10 cellular contexts compared by ENCODE assay signal in genomic region chr9:112752334-112753110, GRCh38. TPM values are rescaled to one million over a fixed set of nuclear protein-coding genes. Genes with fewer than 3 reads are reported as not detected.
DNase-seq lines count a peak whose midpoint lies in the region; ATAC-seq and TF ChIP-seq lines count a peak whose summit lies in the region.
"Had no signal": no experiment of that assay in that cellular context is flagged by ENCODE, and none has a peak within 500 bp of the region (broad histone marks: within the 10 kb centered on the region; RNA-seq: fewer than 3 reads in every experiment).

No MANE protein-coding gene starts in this region.

- peaks cover 11% of the 10 kb centered on the region; the same call in 1 of the 2 replicates for H3F3A ChIP-seq in MM.1S (ENCODE audit: insufficient read depth, low read length)

- peak overlapping the region; percentile 99; the same call in 1 of the 2 replicates for H3K4me2 ChIP-seq in MM.1S (ENCODE audit: low read depth, low read length)

- H3K27me3 ChIP-seq in CD8-positive, alpha-beta memory T cell (ENCODE audit: insufficient read depth, low read length, poor library complexity, severe bottlenecking) = no peaks in the 10 kb centered on the region
- H3K27me3 ChIP-seq in MM.1S (replicated peaks; ENCODE audit: insufficient read depth, low read length) (no peaks in the 10 kb centered on the region), neuron (ENCODE audit: insufficient read depth, low read length) (no peaks in the 10 kb centered on the region)

- H3K4me1 ChIP-seq in CD8-positive, alpha-beta memory T cell (ENCODE audit: insufficient read depth, low read length) = peaks cover 57% of the 10 kb centered on the region
- H3K4me1 ChIP-seq in MM.1S (ENCODE audit: low read length) (peaks cover 13% of the 10 kb centered on the region), neuron (ENCODE audit: insufficient read depth, low read length) (peaks cover 17% of the 10 kb centered on the region)

- peak overlapping the region in 6 of 8 donors; percentile 11 to 89 (median 53) for H3K27ac Mint-ChIP-seq in CD8-positive, alpha-beta memory T cell
- peak overlapping the region; percentile 98 for H3K27ac Mint-ChIP-seq in dendritic cell treated with granulocyte-macrophage colony-stimulating factor and Interleukin-4, amounts not matched to agents 40 ng/mL and 50 ng/mL, for 4 days

- no peaks in the 10 kb centered on the region for H3K9me3 Mint-ChIP-seq in CD8-positive, alpha-beta memory T cell
- no peaks in the 10 kb centered on the region for H3K9me3 Mint-ChIP-seq in dendritic cell treated with granulocyte-macrophage colony-stimulating factor and Interleukin-4, amounts not matched to agents 40 ng/mL and 50 ng/mL, for 4 days

- H4K20me1 ChIP-seq in MM.1S (ENCODE audit: insufficient read depth, low read length) = no peaks in the 10 kb centered on the region

- no peak for DNase-seq in CD8-positive, alpha-beta memory T cell
- DNase-seq in MM.1S (no peak), UCSD-AML1 (lab: John Stamatoyannopoulos, UW; ENCODE audit: unreplicated experiment) (no peak), HUDEP-2 (lab: John Stamatoyannopoulos, UW; ENCODE audit: unreplicated experiment in 76 of 76) (no peak)
- DNase-seq: SHP77 treated with DMSO at 0.1 percent for 48 hours; stimulated activated CD4-positive, alpha-beta T cell treated with anti-CD3 and anti-CD28 coated beads, Interleukin-4, amount 100 ng/mL, for 24 hours had no signal

- no peak overlapping the region for H3K9ac ChIP-seq in MM.1S (ENCODE audit: low read length)

- peaks cover 0 to 5% (median 0%) of the 10 kb centered on the region in 3 donors for H3K36me3 Mint-ChIP-seq in CD8-positive, alpha-beta memory T cell
- peaks cover 16% of the 10 kb centered on the region for H3K36me3 Mint-ChIP-seq in dendritic cell treated with granulocyte-macrophage colony-stimulating factor and Interleukin-4, amounts not matched to agents 40 ng/mL and 50 ng/mL, for 4 days (ENCODE audit: low read depth)

- intact Hi-C loops in dendritic cell treated with granulocyte-macrophage colony-stimulating factor and Interleukin-4, amounts not matched to agents 40 ng/mL and 50 ng/mL, for 4 days (cut with micrococcal nuclease) = loop anchor here (10.0 kb wide), 2 partner anchors 72 to 112 kb away; no protein-coding TSS in a partner anchor

- no peaks in the 10 kb centered on the region for H3K27me3 Mint-ChIP-seq in CD8-positive, alpha-beta memory T cell
- H3K27me3 Mint-ChIP-seq in dendritic cell treated with granulocyte-macrophage colony-stimulating factor and Interleukin-4, amounts not matched to agents 40 ng/mL and 50 ng/mL, for 4 days = no peaks in the 10 kb centered on the region

- H3K79me2 ChIP-seq in MM.1S (ENCODE audit: low read length) = peaks cover 33% of the 10 kb centered on the region

- CTCF ChIA-PET in CD8-positive, alpha-beta memory T cell (lab: Charles Lee) = interaction anchor here (0.6 to 1.6 kb wide), 3 partner anchors 283 to 373 kb away, joined by 3 to 4 read pairs (median 3); no protein-coding TSS in a partner anchor

- no peaks in the 10 kb centered on the region for H3K9me2 ChIP-seq in MM.1S (replicated peaks; ENCODE audit: insufficient read depth, low read length)

- peaks cover 70 to 84% (median 83%) of the 10 kb centered on the region in 3 donors for H3K4me1 Mint-ChIP-seq in CD8-positive, alpha-beta memory T cell
- peaks cover 66% of the 10 kb centered on the region for H3K4me1 Mint-ChIP-seq in dendritic cell treated with granulocyte-macrophage colony-stimulating factor and Interleukin-4, amounts not matched to agents 40 ng/mL and 50 ng/mL, for 4 days (ENCODE audit: low read depth)

- H3K36me3 ChIP-seq in CD8-positive, alpha-beta memory T cell (ENCODE audit: insufficient read depth, low read length) = no peaks in the 10 kb centered on the region
- H3K36me3 ChIP-seq in MM.1S (replicated peaks; ENCODE audit: insufficient read depth, low read length) (no peaks in the 10 kb centered on the region), neuron (ENCODE audit: insufficient read depth, low read length) (peaks cover 4% of the 10 kb centered on the region)

- no peak overlapping the region for H3K4me3 ChIP-seq in CD8-positive, alpha-beta memory T cell (ENCODE audit: low read length)
- no peak overlapping the region for H3K4me3 ChIP-seq in MM.1S (ENCODE audit: low read length)
- peak overlapping the region; percentile 60 for H3K4me3 ChIP-seq in neuron (ENCODE audit: low read length)

- H3K9me3 ChIP-seq in CD8-positive, alpha-beta memory T cell (ENCODE audit: low read length) = no peaks in the 10 kb centered on the region
- no peaks in the 10 kb centered on the region for H3K9me3 ChIP-seq in MM.1S (replicated peaks; ENCODE audit: insufficient read depth, low read length)
- H3K9me3 ChIP-seq in neuron (ENCODE audit: low read length) = no peaks in the 10 kb centered on the region

- ATAC-seq in HG02852 (IDR thresholded peaks at IDR 0.05; ENCODE audit: unreplicated experiment) = no peak
- no peak for ATAC-seq in GM21447 (IDR thresholded peaks at IDR 0.05; ENCODE audit: unreplicated experiment)

- POLR2A ChIA-PET in CD8-positive, alpha-beta memory T cell (lab: Charles Lee) = no interaction called here

- peak overlapping the region; percentile 82 to 92 (median 89) for H3K4me3 Mint-ChIP-seq in CD8-positive, alpha-beta memory T cell
- H3K4me3 Mint-ChIP-seq in dendritic cell treated with granulocyte-macrophage colony-stimulating factor and Interleukin-4, amounts not matched to agents 40 ng/mL and 50 ng/mL, for 4 days = peak overlapping the region; percentile 90

- no peak overlapping the region for H3K27ac ChIP-seq in CD8-positive, alpha-beta memory T cell (ENCODE audit: low read depth, low read length)
- H3K27ac ChIP-seq in MM.1S (ENCODE audit: low read length) = no peak overlapping the region

- no peak for TF ChIP-seq CTCF in MM.1S (IDR thresholded peaks at IDR 0.05; ENCODE audit: low read length)

- H2AFZ ChIP-seq in MM.1S (ENCODE audit: low read length) (no peak overlapping the region), neuron (ENCODE audit: low read depth, low read length) (no peak overlapping the region)

RNA-seq across cellular contexts. Expression of gene SNX30, which starts 2.0 kb away (rescaled TPM):
- 1 to 10 TPM; 3.3 to 3.7 TPM for total RNA-seq in CD8-positive, alpha-beta memory T cell
- 3.9 TPM for polyA plus RNA-seq in CD8-positive, alpha-beta memory T cell

RNA-seq across cellular contexts. Expression of gene INIP, which starts 34.6 kb away (rescaled TPM):
- 10 to 100 TPM; 40.2 to 44.9 TPM for total RNA-seq in CD8-positive, alpha-beta memory T cell
- 47.9 TPM for polyA plus RNA-seq in CD8-positive, alpha-beta memory T cell
